Comparison of ENCODE assay signal across 8 cellular contexts in genomic region chr18:34493099-34493544, GRCh38.
DNase-seq lines count a peak whose midpoint lies in the region; ATAC-seq, FAIRE-seq and TF ChIP-seq lines count a peak whose summit lies in the region.

No MANE protein-coding gene starts in this region.

- peak; percentile 51 for ATAC-seq in GM19455 (IDR thresholded peaks at IDR 0.05; ENCODE audit: unreplicated experiment)
- ATAC-seq in HG03565 (IDR thresholded peaks at IDR 0.05; ENCODE audit: unreplicated experiment), result peak; percentile 42
- no peak for ATAC-seq in naive thymus-derived CD8-positive, alpha-beta T cell

- DNase-seq in Caki2 (ENCODE audit: low read depth) (peak; percentile 59), NCI-H82 (lab: John Stamatoyannopoulos, UW) (peak; percentile 67), bronchial epithelial cell (ENCODE audit: low read depth) (peak; percentile 85), iPS-NIHi11 (ENCODE audit: low spot score) (peak; percentile 71)
- no peak for DNase-seq in naive thymus-derived CD8-positive, alpha-beta T cell

- peaks cover 4% of the 10 kb centered on the region for H3K4me1 ChIP-seq in skeletal muscle satellite cell (ENCODE audit: control insufficient read depth, insufficient read depth, low read length)

- peaks cover 0 to 12% (median 3%) of the 10 kb centered on the region in 9 donors for H3K9me3 Mint-ChIP-seq in naive thymus-derived CD8-positive, alpha-beta T cell

- H3K36me3 ChIP-seq in bronchial epithelial cell (ENCODE audit: control insufficient read depth, insufficient read depth, low read length) (no peaks in the 10 kb centered on the region), skeletal muscle satellite cell (ENCODE audit: insufficient read depth, low read length) (no peaks in the 10 kb centered on the region)

- H3K4me1 Mint-ChIP-seq in naive thymus-derived CD8-positive, alpha-beta T cell, result no peaks in the 10 kb centered on the region

- POLR2A ChIA-PET in naive thymus-derived CD8-positive, alpha-beta T cell (lab: Charles Lee), result no interaction called here

- peaks cover 15 to 36% (median 26%) of the 10 kb centered on the region in 5 donors for H3K27me3 Mint-ChIP-seq in naive thymus-derived CD8-positive, alpha-beta T cell

- H3K4me3 ChIP-seq in bronchial epithelial cell (ENCODE audit: low read depth, low read length) (peak overlapping the region; percentile 36), skeletal muscle satellite cell (ENCODE audit: low read length) (peak overlapping the region; percentile 75)

- H3K27me3 ChIP-seq in bronchial epithelial cell (ENCODE audit: control insufficient read depth, insufficient read depth, low read length), result no peaks in the 10 kb centered on the region
- no peaks in the 10 kb centered on the region for H3K27me3 ChIP-seq in skeletal muscle satellite cell (ENCODE audit: control insufficient read depth, insufficient read depth, low read length)

- in situ Hi-C loops in Caki2 (cut with HindIII; ENCODE audit: low pct_unique_long_range_greater_than_20kb, low sequenced_read_pairs), result no loop called here

- H3K9ac ChIP-seq in skeletal muscle satellite cell (ENCODE audit: low read depth, low read length), result peak overlapping the region; percentile 58

- H3K9me3 ChIP-seq in skeletal muscle satellite cell (replicated peaks; ENCODE audit: low read length), result no peaks in the 10 kb centered on the region

- no peaks in the 10 kb centered on the region for H3K36me3 Mint-ChIP-seq in naive thymus-derived CD8-positive, alpha-beta T cell

- peak overlapping the region in 1 of 10 donors; percentile 31 for H3K4me3 Mint-ChIP-seq in naive thymus-derived CD8-positive, alpha-beta T cell

- peak overlapping the region; percentile 81 for H3K4me2 ChIP-seq in skeletal muscle satellite cell (ENCODE audit: low read length)

- H3K27ac Mint-ChIP-seq in naive thymus-derived CD8-positive, alpha-beta T cell, result no peak overlapping the region

- FAIRE-seq in bronchial epithelial cell (lab: Jason Lieb, UNC), result no peak

- no peak for TF ChIP-seq CTCF in bronchial epithelial cell (IDR thresholded peaks at IDR 0.05; ENCODE audit: insufficient read depth, low read length, severe bottlenecking)

Comparison
In these comparisons a context has a peak if more than half of its experiments do, and no peak if none do; other contexts are left out.
1. DNase-seq: peak in Caki2 (single experiment), NCI-H82 (single experiment), bronchial epithelial cell (single experiment) and iPS-NIHi11 (single experiment); none in naive thymus-derived CD8-positive, alpha-beta T cell (0 of 10).
2. ATAC-seq: peak in GM19455 (single experiment) and HG03565 (single experiment); none in naive thymus-derived CD8-positive, alpha-beta T cell (0 of 2).